Comparison of ENCODE assay signal across 8 cellular contexts in genomic region chr21:15826147-15826780, GRCh38.
DNase-seq lines count a peak whose midpoint lies in the region; ATAC-seq and TF ChIP-seq lines count a peak whose summit lies in the region.

No MANE protein-coding gene starts in this region.

- DNase-seq in activated CD8-positive, alpha-beta memory T cell treated with anti-CD3 and anti-CD28 coated beads, Interleukin-2, amount 10 ng/mL, durations not matched to agents 7 days and 5 days: peak; percentile 46
- no peak for DNase-seq in activated CD8-positive, alpha-beta memory T cell treated with anti-CD3 and anti-CD28 coated beads for 24 hours
- DNase-seq in MV-4-11 (lab: John Stamatoyannopoulos, UW): peak; percentile 17
- DNase-seq in amniotic epithelial cell (ENCODE audit: low read depth): peak; percentile 71
- DNase-seq in iPS-NIHi11 (ENCODE audit: low spot score): peak; percentile 49
- peak; percentile 21 for DNase-seq in testis
- DNase-seq in NCI-H187 (lab: John Stamatoyannopoulos, UW): no peak

- no peaks in the 10 kb centered on the region for H3K4me1 ChIP-seq in testis

- no peak overlapping the region for H3K4me3 ChIP-seq in testis

- no peaks in the 10 kb centered on the region for H3K27me3 ChIP-seq in testis

- intact Hi-C loops in testis (cut with DNase I; ENCODE audit: low total_unique reads): no loop called here

- peak; percentile 58 for ATAC-seq in activated CD8-positive, alpha-beta memory T cell treated with anti-CD3 and anti-CD28 coated beads, Interleukin-2, amount 10 ng/mL, durations not matched to agents 7 days and 5 days
- ATAC-seq in GM21515 (IDR thresholded peaks at IDR 0.05; ENCODE audit: unreplicated experiment): peak; percentile 74

- CTCF ChIA-PET in activated CD8-positive, alpha-beta memory T cell treated with anti-CD3 and anti-CD28 coated beads, Interleukin-2, amount 10 ng/mL, durations not matched to agents 7 days and 5 days (lab: Charles Lee): interaction anchor here (1.1 kb wide), 1 partner anchor 98 kb away, joined by 6 read pairs; no protein-coding TSS in a partner anchor

- H3K9me3 ChIP-seq in testis: no peaks in the 10 kb centered on the region

- no peak overlapping the region for H3K27ac Mint-ChIP-seq in activated CD8-positive, alpha-beta memory T cell treated with anti-CD3 and anti-CD28 coated beads, Interleukin-2, amount 10 ng/mL, durations not matched to agents 7 days and 5 days

- no peak for TF ChIP-seq POLR2A in testis (IDR thresholded peaks at IDR 0.05)

- H3K9me3 Mint-ChIP-seq in activated CD8-positive, alpha-beta memory T cell treated with anti-CD3 and anti-CD28 coated beads, Interleukin-2, amount 10 ng/mL, durations not matched to agents 7 days and 5 days (ENCODE audit: low read depth): no peaks in the 10 kb centered on the region

- 63 to 65% methylated on average over 5 of the region's 5 CpGs for WGBS in testis, 2 donors

- peaks cover 29% of the 10 kb centered on the region for H3K36me3 Mint-ChIP-seq in activated CD8-positive, alpha-beta memory T cell treated with anti-CD3 and anti-CD28 coated beads, Interleukin-2, amount 10 ng/mL, durations not matched to agents 7 days and 5 days

- peak in 1 of 3 experiments; percentile 28 for TF ChIP-seq CTCF in testis (IDR thresholded peaks at IDR 0.05)

- H3K27ac ChIP-seq in testis: no peak overlapping the region

- no peaks in the 10 kb centered on the region for H3K27me3 Mint-ChIP-seq in activated CD8-positive, alpha-beta memory T cell treated with anti-CD3 and anti-CD28 coated beads, Interleukin-2, amount 10 ng/mL, durations not matched to agents 7 days and 5 days

- H3K36me3 ChIP-seq in testis (ENCODE audit: low read depth, missing control alignments): no peaks in the 10 kb centered on the region

- no peak overlapping the region for H3K4me3 Mint-ChIP-seq in activated CD8-positive, alpha-beta memory T cell treated with anti-CD3 and anti-CD28 coated beads, Interleukin-2, amount 10 ng/mL, durations not matched to agents 7 days and 5 days

- H3K4me1 Mint-ChIP-seq in activated CD8-positive, alpha-beta memory T cell treated with anti-CD3 and anti-CD28 coated beads, Interleukin-2, amount 10 ng/mL, durations not matched to agents 7 days and 5 days: peaks cover 34% of the 10 kb centered on the region

Comparison
In these comparisons a context has a peak if more than half of its experiments do, and no peak if none do; other contexts are left out.
1. DNase-seq: peak in activated CD8-positive, alpha-beta memory T cell treated with anti-CD3 and anti-CD28 coated beads, Interleukin-2, amount 10 ng/mL, durations not matched to agents 7 days and 5 days (single experiment), MV-4-11 (single experiment), amniotic epithelial cell (single experiment), iPS-NIHi11 (single experiment) and testis (single experiment); none in activated CD8-positive, alpha-beta memory T cell treated with anti-CD3 and anti-CD28 coated beads for 24 hours (single experiment) and NCI-H187 (0 of 2).